In the genomic region with DNA sequence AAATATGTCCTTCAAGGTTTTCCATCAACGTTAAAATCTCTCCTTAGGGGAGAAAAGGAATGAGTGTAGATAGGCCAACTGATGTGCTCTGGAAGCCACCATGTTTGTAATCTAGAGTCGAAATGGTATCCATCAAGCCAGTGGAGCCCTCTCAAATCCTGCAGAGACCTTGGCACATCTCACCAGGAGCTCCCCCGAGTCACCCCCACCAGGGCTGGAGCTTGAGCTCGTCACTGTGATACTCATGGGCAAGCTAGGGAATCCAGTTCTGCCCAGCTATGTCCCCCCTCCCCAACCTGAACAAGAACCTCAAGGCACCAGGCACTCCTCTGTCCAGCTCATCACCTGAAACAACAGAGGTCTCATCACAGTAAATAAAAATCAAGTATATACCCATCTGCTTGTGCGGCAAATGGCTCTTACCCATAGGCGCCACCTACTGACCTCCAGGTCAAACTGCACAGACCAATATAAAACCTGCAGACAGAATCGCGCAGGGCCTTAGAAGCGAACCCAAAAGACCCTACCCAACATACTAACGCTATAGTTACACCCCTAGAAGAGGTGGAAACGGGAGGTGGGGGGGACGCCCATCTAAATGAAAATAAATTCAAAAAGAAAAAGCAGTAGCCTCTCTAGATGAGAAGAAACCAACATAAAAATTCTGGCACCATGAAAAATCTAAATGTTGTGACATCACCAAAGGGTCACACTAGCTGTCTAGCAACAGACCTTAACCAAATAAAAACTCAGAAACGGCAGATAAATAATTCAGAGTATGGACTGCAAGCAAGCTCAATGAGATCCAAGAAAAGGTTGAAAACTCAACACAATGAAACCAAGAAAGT, we compare ENCODE assay signal across 8 cellular contexts.
A peak's percentile ranks its signal among the peaks of the same experiment; 100 is the strongest.
DNase-seq lines count a peak whose midpoint lies in the region; ATAC-seq and TF ChIP-seq lines count a peak whose summit lies in the region.

No MANE protein-coding gene starts in this region.

- TF ChIP-seq EP300 in gastroesophageal sphincter (IDR thresholded peaks at IDR 0.05), result no peak

- WGBS in gastroesophageal sphincter (ENCODE audit: low coverage in 1 of 2), 2 donors, result 50 to 61% methylated on average over 9 to 10 of the region's 13 CpGs
- WGBS in testis, 2 donors, result 50 to 67% methylated on average over 13 of the region's 13 CpGs

- peak; percentile 20 to 21 for DNase-seq in activated CD4-positive, alpha-beta T cell treated with anti-CD3 and anti-CD28 coated beads, Interleukin-2, amount 50 U/mL, for 48 hours
- DNase-seq in activated CD4-positive, alpha-beta T cell treated with anti-CD3 and anti-CD28 coated beads for 1 hour, result no peak
- DNase-seq in SK-N-MC (ENCODE audit: low read depth, low spot score), result peak; percentile 20
- DNase-seq in testis, result peak; percentile 47
- no peak for DNase-seq in NCI-H774 (lab: John Stamatoyannopoulos, UW)
- no peak for DNase-seq in pons (ENCODE audit: low spot score)

- H3K9ac ChIP-seq in SK-N-MC (ENCODE audit: insufficient read length), result no peak overlapping the region

- no peaks in the 10 kb centered on the region for H3K36me3 ChIP-seq in SK-N-MC (ENCODE audit: insufficient read depth, low read length)
- no peaks in the 10 kb centered on the region for H3K36me3 ChIP-seq in gastroesophageal sphincter
- H3K36me3 ChIP-seq in testis (ENCODE audit: low read depth, missing control alignments), result no peaks in the 10 kb centered on the region

- H3K27me3 ChIP-seq in gastroesophageal sphincter, result no peaks in the 10 kb centered on the region
- H3K27me3 ChIP-seq in testis, result no peaks in the 10 kb centered on the region

- peak; percentile 49 for ATAC-seq in HG03159 (IDR thresholded peaks at IDR 0.05; ENCODE audit: unreplicated experiment)
- no peak for ATAC-seq in gastroesophageal sphincter

- TF ChIP-seq CTCF in gastroesophageal sphincter (IDR thresholded peaks at IDR 0.05), result peak in 3 of 4 experiments; percentile 7 to 38 (median 12)
- peak in 1 of 3 experiments; percentile 39 for TF ChIP-seq CTCF in testis (IDR thresholded peaks at IDR 0.05)

- H3K27ac ChIP-seq in SK-N-MC, result no peak overlapping the region
- H3K27ac ChIP-seq in gastroesophageal sphincter, result no peak overlapping the region
- no peak overlapping the region for H3K27ac ChIP-seq in testis

- H3K4me3 ChIP-seq in SK-N-MC (no peak overlapping the region), gastroesophageal sphincter (no peak overlapping the region), testis (no peak overlapping the region)

- intact Hi-C loops in testis (cut with DNase I; ENCODE audit: low total_unique reads), result no loop called here

- H3K4me1 ChIP-seq in gastroesophageal sphincter (peaks cover 0 to 8% (median 0%) of the 10 kb centered on the region in 3 donors), testis (no peaks in the 10 kb centered on the region)

- peaks cover 4% of the 10 kb centered on the region; the same call in 1 of the 2 replicates for H3K9me3 ChIP-seq in SK-N-MC (ENCODE audit: low read depth, low read length)
- no peaks in the 10 kb centered on the region for H3K9me3 ChIP-seq in gastroesophageal sphincter
- H3K9me3 ChIP-seq in testis, result no peaks in the 10 kb centered on the region

- TF ChIP-seq POLR2A in gastroesophageal sphincter (IDR thresholded peaks at IDR 0.05) (no peak), testis (IDR thresholded peaks at IDR 0.05) (no peak)

Comparison
In these comparisons a context has a peak if more than half of its experiments do, and no peak if none do; other contexts are left out.
1. DNase-seq: peak in activated CD4-positive, alpha-beta T cell treated with anti-CD3 and anti-CD28 coated beads, Interleukin-2, amount 50 U/mL, for 48 hours (2 of 2), SK-N-MC (single experiment) and testis (single experiment); none in activated CD4-positive, alpha-beta T cell treated with anti-CD3 and anti-CD28 coated beads for 1 hour (single experiment), NCI-H774 (single experiment) and pons (single experiment).